Comparison of ENCODE assay signal across 2 cellular contexts in genomic region chr1:34175737-34176136, GRCh38.
TF ChIP-seq lines count a peak whose summit lies in the region.

No MANE protein-coding gene starts in this region.

TF ChIP-seq in GM23338, 12 proteins besides CTCF, POLR2A, EP300 and RAD21:
- TF ChIP-seq CREB1 (CRISPR knock-in tag; IDR thresholded peaks at IDR 0.05; ENCODE audit: low read depth), result no peak
- no peak for TF ChIP-seq ETS1 (IDR thresholded peaks at IDR 0.05)
- no peak for TF ChIP-seq NANOG (IDR thresholded peaks at IDR 0.05; ENCODE audit: borderline replicate concordance)
- TF ChIP-seq ZNF331 (CRISPR knock-in tag; IDR thresholded peaks at IDR 0.05; ENCODE audit: low read depth), result no peak
TF ChIP-seq in GM23338: peak in this region for 0.

TF ChIP-seq in K562, 482 proteins besides CTCF, POLR2A, EP300 and RAD21:
- TF ChIP-seq ZBTB40 (IDR thresholded peaks at IDR 0.05) (0 out of 2 replicates have a peak, but pooled peaks have one; percentile 18), ZBTB40 (CRISPR knock-in tag; IDR thresholded peaks at IDR 0.05) (no peak), PBX2 (CRISPR knock-in tag; IDR thresholded peaks at IDR 0.05; ENCODE audit: low read depth) (no peak), PBX2 (tag; conservative IDR thresholded peaks at IDR 0.05; ENCODE audit: low read depth) (no peak), E2F3 (CRISPR knock-in tag; IDR thresholded peaks at IDR 0.05) (no peak), RUNX1 (IDR thresholded peaks at IDR 0.05; ENCODE audit: low read depth) (no peak)
